In the genomic region with DNA sequence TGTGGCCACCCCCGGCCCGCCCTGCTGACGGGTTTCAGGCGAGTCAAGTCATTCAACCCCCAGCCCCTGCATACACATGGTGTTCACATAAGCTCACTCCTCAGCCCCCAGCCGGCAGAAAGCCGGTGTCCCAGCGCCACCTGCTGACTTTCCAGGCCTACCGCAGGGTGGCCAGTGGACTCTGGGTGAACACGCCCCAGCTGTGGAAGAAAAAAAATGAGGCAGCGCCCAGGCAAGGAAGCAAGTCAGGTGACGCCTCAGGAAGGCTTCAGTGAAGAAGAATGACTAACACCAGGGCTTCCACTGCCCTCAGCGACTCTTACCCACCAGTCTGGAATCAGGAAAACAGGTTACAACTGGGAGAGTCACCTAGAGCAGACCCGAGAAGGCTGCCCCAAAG, we compare ENCODE assay signal across 8 cellular contexts. TPM values are rescaled to one million over a fixed set of nuclear protein-coding genes. Genes with fewer than 3 reads are reported as not detected.
DNase-seq lines count a peak whose midpoint lies in the region; ATAC-seq and TF ChIP-seq lines count a peak whose summit lies in the region.

No MANE protein-coding gene starts in this region.

- CTCF ChIA-PET in activated CD8-positive, alpha-beta memory T cell treated with anti-CD3 and anti-CD28 coated beads, Interleukin-2, amount 10 ng/mL, durations not matched to agents 7 days and 5 days (lab: Charles Lee): interaction anchor here (1.9 to 2.3 kb wide), 3 partner anchors 12 to 41 kb away, joined by 3 to 6 read pairs (median 5); no protein-coding TSS in a partner anchor

- TF ChIP-seq CTCF in neural crest cell (conservative IDR thresholded peaks at IDR 0.05): peak; percentile 70

- ATAC-seq in activated CD8-positive, alpha-beta memory T cell treated with anti-CD3 and anti-CD28 coated beads, Interleukin-2, amount 10 ng/mL, durations not matched to agents 7 days and 5 days: peak; percentile 58
- no peak for ATAC-seq in HG03039 (IDR thresholded peaks at IDR 0.05; ENCODE audit: unreplicated experiment)
- no peak for ATAC-seq in HG02870 (IDR thresholded peaks at IDR 0.05; ENCODE audit: unreplicated experiment)

- DNase-seq in activated CD8-positive, alpha-beta memory T cell treated with anti-CD3 and anti-CD28 coated beads, Interleukin-2, amount 10 ng/mL, durations not matched to agents 7 days and 5 days: peak; percentile 49
- DNase-seq in activated CD8-positive, alpha-beta memory T cell treated with anti-CD3 and anti-CD28 coated beads, Interleukin-2, amount 50 U/mL, for 48 hours: no peak
- DNase-seq in NCI-H1436 (lab: John Stamatoyannopoulos, UW) (peak; percentile 29), fibroblast of gingiva (ENCODE audit: low read depth) (peak; percentile 58), neural crest cell (ENCODE audit: low read depth, low spot score) (peak; percentile 62)
- peak; percentile 31 to 39 for DNase-seq in activated CD4-positive, alpha-beta T cell treated with anti-CD3 and anti-CD28 coated beads, Interleukin-2, amount 50 U/mL, for 4 hours

- H3K4me1 Mint-ChIP-seq in activated CD8-positive, alpha-beta memory T cell treated with anti-CD3 and anti-CD28 coated beads, Interleukin-2, amount 10 ng/mL, durations not matched to agents 7 days and 5 days: peaks cover 2% of the 10 kb centered on the region
- peaks cover 6% of the 10 kb centered on the region for H3K4me1 Mint-ChIP-seq in neural crest cell

- H3K4me3 Mint-ChIP-seq in activated CD8-positive, alpha-beta memory T cell treated with anti-CD3 and anti-CD28 coated beads, Interleukin-2, amount 10 ng/mL, durations not matched to agents 7 days and 5 days: no peak overlapping the region
- no peak overlapping the region for H3K4me3 Mint-ChIP-seq in neural crest cell

- H3K27ac Mint-ChIP-seq in activated CD8-positive, alpha-beta memory T cell treated with anti-CD3 and anti-CD28 coated beads, Interleukin-2, amount 10 ng/mL, durations not matched to agents 7 days and 5 days: no peak overlapping the region
- H3K27ac Mint-ChIP-seq in neural crest cell (ENCODE audit: unreplicated experiment): no peak overlapping the region

- H3K36me3 Mint-ChIP-seq in activated CD8-positive, alpha-beta memory T cell treated with anti-CD3 and anti-CD28 coated beads, Interleukin-2, amount 10 ng/mL, durations not matched to agents 7 days and 5 days: peaks cover 7% of the 10 kb centered on the region
- H3K36me3 Mint-ChIP-seq in neural crest cell (ENCODE audit: low read depth): peaks cover 5% of the 10 kb centered on the region

- H3K27me3 Mint-ChIP-seq in activated CD8-positive, alpha-beta memory T cell treated with anti-CD3 and anti-CD28 coated beads, Interleukin-2, amount 10 ng/mL, durations not matched to agents 7 days and 5 days: no peaks in the 10 kb centered on the region
- H3K27me3 Mint-ChIP-seq in neural crest cell (ENCODE audit: low read depth): no peaks in the 10 kb centered on the region

- no peaks in the 10 kb centered on the region for H3K9me3 Mint-ChIP-seq in activated CD8-positive, alpha-beta memory T cell treated with anti-CD3 and anti-CD28 coated beads, Interleukin-2, amount 10 ng/mL, durations not matched to agents 7 days and 5 days (ENCODE audit: low read depth)
- no peaks in the 10 kb centered on the region for H3K9me3 Mint-ChIP-seq in neural crest cell

RNA-seq across cellular contexts. Expression of gene BCAP31, which starts 15.8 kb away (rescaled TPM):
- 100 to 1,000 TPM; 137 to 148 TPM for total RNA-seq in activated CD8-positive, alpha-beta memory T cell treated with anti-CD3 and anti-CD28 coated beads, Interleukin-2, amount 10 ng/mL, durations not matched to agents 7 days and 5 days
- total RNA-seq in neural crest cell: 117 and 118 TPM in 2 replicates

RNA-seq across cellular contexts. Expression of gene ABCD1, which starts 16.2 kb away (rescaled TPM):
- 10 to 100 TPM; 10.7 to 18.3 TPM for total RNA-seq in activated CD8-positive, alpha-beta memory T cell treated with anti-CD3 and anti-CD28 coated beads, Interleukin-2, amount 10 ng/mL, durations not matched to agents 7 days and 5 days
- total RNA-seq in neural crest cell: 6.0 and 6.6 TPM in 2 replicates

RNA-seq across cellular contexts. Expression of gene SLC6A8, which starts 20.7 kb away (rescaled TPM):
- 1 to 10 TPM in 1 of 2 experiments, under 1 TPM in 1; 0.93 to 1.1 TPM for total RNA-seq in activated CD8-positive, alpha-beta memory T cell treated with anti-CD3 and anti-CD28 coated beads, Interleukin-2, amount 10 ng/mL, durations not matched to agents 7 days and 5 days
- total RNA-seq in neural crest cell: 123 and 125 TPM in 2 replicates

RNA-seq across cellular contexts. Expression of gene PNCK, which starts 34.8 kb away (rescaled TPM):
- total RNA-seq in activated CD8-positive, alpha-beta memory T cell treated with anti-CD3 and anti-CD28 coated beads, Interleukin-2, amount 10 ng/mL, durations not matched to agents 7 days and 5 days: not detected
- total RNA-seq in neural crest cell: 9.4 and 10.2 TPM in 2 replicates

RNA-seq across cellular contexts. Expression of gene PLXNB3, which starts 55.6 kb away (rescaled TPM):
- under 1 TPM; 0.42 to 0.50 TPM for total RNA-seq in activated CD8-positive, alpha-beta memory T cell treated with anti-CD3 and anti-CD28 coated beads, Interleukin-2, amount 10 ng/mL, durations not matched to agents 7 days and 5 days
- total RNA-seq in neural crest cell: 15.7 and 16.2 TPM in 2 replicates

Comparison
In these comparisons a context has a peak if more than half of its experiments do, and no peak if none do; other contexts are left out.
1. RNA of gene SLC6A8, which starts 20.7 kb away (total RNA-seq): 123 to 125 TPM in neural crest cell; 0.93 to 1.1 TPM in activated CD8-positive, alpha-beta memory T cell treated with anti-CD3 and anti-CD28 coated beads, Interleukin-2, amount 10 ng/mL, durations not matched to agents 7 days and 5 days; every median in the first group is over 10 times any median in the second.